ENCODE assay signal across 8 cellular contexts in the genomic region with DNA sequence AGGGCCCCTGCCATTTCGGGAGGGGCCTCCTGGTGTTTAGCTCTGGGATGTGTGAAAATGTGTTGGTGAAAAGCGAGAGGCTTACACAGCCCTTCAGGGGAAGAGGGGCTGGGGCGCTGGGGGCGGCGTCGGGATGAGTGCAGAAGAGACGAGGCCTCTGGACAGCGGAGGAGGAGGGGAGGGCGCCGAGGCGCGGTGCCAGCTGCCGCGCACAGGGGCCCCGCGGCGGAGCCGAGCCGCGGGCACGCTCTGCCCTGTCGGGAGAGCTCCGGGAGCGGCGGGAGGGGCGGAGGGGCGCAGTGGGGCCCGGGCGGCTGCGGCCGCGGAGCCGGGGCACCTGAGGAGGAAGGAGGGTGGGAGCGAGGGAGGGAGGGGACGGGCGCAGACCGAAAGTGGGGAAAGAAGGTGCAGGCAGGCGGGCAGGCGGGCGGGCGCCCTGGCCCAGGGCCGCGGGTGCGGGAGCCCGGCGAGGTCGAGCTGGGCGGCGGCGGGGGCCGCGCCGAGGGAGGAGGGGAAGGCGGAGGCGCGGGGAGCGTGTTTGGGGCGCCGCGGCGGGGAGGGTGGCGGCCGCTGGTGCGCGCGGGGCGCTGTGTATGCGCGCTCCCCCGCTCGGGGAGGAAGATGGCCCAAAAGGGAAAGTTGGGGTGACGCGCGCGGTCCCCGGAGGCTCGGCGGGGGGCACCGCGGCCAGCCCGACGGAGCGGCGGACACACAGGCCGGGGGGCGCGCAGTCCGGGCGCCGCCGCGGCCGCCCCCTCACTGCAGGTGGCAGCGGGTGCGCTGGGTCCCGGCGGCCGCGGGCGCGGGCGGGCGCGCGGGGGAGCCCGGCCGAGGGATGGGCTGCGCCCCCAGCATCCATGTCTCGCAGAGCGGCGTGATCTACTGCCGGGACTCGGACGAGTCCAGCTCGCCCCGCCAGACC. TPM values are rescaled to one million over a fixed set of nuclear protein-coding genes. Genes with fewer than 3 reads are reported as not detected.
A peak's percentile ranks its signal among the peaks of the same experiment; 100 is the strongest.
DNase-seq lines count a peak whose midpoint lies in the region; ATAC-seq and FAIRE-seq lines count a peak whose summit lies in the region.

A gene with protein sequence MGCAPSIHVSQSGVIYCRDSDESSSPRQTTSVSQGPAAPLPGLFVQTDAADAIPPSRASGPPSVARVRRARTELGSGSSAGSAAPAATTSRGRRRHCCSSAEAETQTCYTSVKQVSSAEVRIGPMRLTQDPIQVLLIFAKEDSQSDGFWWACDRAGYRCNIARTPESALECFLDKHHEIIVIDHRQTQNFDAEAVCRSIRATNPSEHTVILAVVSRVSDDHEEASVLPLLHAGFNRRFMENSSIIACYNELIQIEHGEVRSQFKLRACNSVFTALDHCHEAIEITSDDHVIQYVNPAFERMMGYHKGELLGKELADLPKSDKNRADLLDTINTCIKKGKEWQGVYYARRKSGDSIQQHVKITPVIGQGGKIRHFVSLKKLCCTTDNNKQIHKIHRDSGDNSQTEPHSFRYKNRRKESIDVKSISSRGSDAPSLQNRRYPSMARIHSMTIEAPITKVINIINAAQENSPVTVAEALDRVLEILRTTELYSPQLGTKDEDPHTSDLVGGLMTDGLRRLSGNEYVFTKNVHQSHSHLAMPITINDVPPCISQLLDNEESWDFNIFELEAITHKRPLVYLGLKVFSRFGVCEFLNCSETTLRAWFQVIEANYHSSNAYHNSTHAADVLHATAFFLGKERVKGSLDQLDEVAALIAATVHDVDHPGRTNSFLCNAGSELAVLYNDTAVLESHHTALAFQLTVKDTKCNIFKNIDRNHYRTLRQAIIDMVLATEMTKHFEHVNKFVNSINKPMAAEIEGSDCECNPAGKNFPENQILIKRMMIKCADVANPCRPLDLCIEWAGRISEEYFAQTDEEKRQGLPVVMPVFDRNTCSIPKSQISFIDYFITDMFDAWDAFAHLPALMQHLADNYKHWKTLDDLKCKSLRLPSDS (plus strand): TSS at position 590 of the 922 bp plus-strand sequence. CDS start 246 bp downstream, at position 836.

- ATAC-seq in HG03354 (IDR thresholded peaks at IDR 0.05; ENCODE audit: poor library complexity, severe bottlenecking, unreplicated experiment) = no peak

- WGBS in small intestine, 3 donors = 1 to 2% (median 2%) methylated on average over 50 to 116 of the region's 116 CpGs

- DNase-seq in activated CD4-positive, alpha-beta T cell treated with anti-CD3 and anti-CD28 coated beads, Interleukin-2, amount 10 ng/mL, durations not matched to agents 24 days and 14 days = peak; percentile 71
- no peak for DNase-seq in activated CD4-positive, alpha-beta T cell treated with anti-CD3 and anti-CD28 coated beads for 48 hours
- peak; percentile 15 for DNase-seq in activated naive CD8-positive, alpha-beta T cell treated with anti-CD3 and anti-CD28 coated beads for 36 hours
- DNase-seq in small intestine (no peak), OCI-M2 (lab: John Stamatoyannopoulos, UW; ENCODE audit: unreplicated experiment) (no peak)
- DNase-seq in stimulated activated CD4-positive, alpha-beta T cell treated with anti-CD3 and anti-CD28 coated beads, Interleukin-1b, Interleukin-23, amount 100 ng/mL, for 48 hours = no peak

- H3K27ac ChIP-seq in iPS-20b (ENCODE audit: low read length) (no peak within 1 kb of the TSS), small intestine (ENCODE audit: low read depth in 1 of 2, low read length in 1 of 2) (no peak within 1 kb of the TSS)

- H3K9ac ChIP-seq in iPS-20b (ENCODE audit: low read depth, low read length) = no peak within 1 kb of the TSS

- H3K27me3 ChIP-seq in iPS-20b (ENCODE audit: insufficient read depth, low read length) (peaks cover 84% of the 10 kb centered on the region), small intestine (ENCODE audit: control insufficient read depth in 2 of 2, insufficient read depth in 2 of 2, low read length in 2 of 2) (peaks cover 6 to 12% of the 10 kb centered on the region in 2 donors)

- H3K9me3 Mint-ChIP-seq in activated CD4-positive, alpha-beta T cell treated with anti-CD3 and anti-CD28 coated beads, Interleukin-2, amount 10 ng/mL, durations not matched to agents 24 days and 14 days = no peaks in the 10 kb centered on the region
- no peaks in the 10 kb centered on the region for H3K9me3 Mint-ChIP-seq in activated naive CD8-positive, alpha-beta T cell treated with anti-CD3 and anti-CD28 coated beads for 36 hours

- H3K4me3 ChIP-seq in iPS-20b (ENCODE audit: low read length) (peak within 1 kb of the TSS; percentile 64; the same call in 1 of the 2 replicates), small intestine (ENCODE audit: low read depth in 1 of 2, low read length in 2 of 2) (peak within 1 kb of the TSS; percentile 29 to 70)

- no peaks in the 10 kb centered on the region for H3K4me1 ChIP-seq in iPS-20b (ENCODE audit: insufficient read depth, low read length)
- H3K4me1 ChIP-seq in small intestine (ENCODE audit: control insufficient read depth in 2 of 2, insufficient read depth in 1 of 2, low read depth in 1 of 2, low read length in 1 of 2) = no peaks in the 10 kb centered on the region

- FAIRE-seq in small intestine (lab: Jason Lieb, UNC) = no peak

- H3K4me1 Mint-ChIP-seq in activated CD4-positive, alpha-beta T cell treated with anti-CD3 and anti-CD28 coated beads, Interleukin-2, amount 10 ng/mL, durations not matched to agents 24 days and 14 days = peaks cover 12% of the 10 kb centered on the region
- H3K4me1 Mint-ChIP-seq in activated naive CD8-positive, alpha-beta T cell treated with anti-CD3 and anti-CD28 coated beads for 36 hours = peaks cover 11% of the 10 kb centered on the region

- H3K36me3 ChIP-seq in iPS-20b (ENCODE audit: insufficient read depth, low read depth, low read length) (no peaks in the 10 kb centered on the region), small intestine (ENCODE audit: control insufficient read depth in 2 of 2, insufficient read depth in 2 of 2, low read length in 2 of 2) (no peaks in the 10 kb centered on the region)

- intact Hi-C loops in activated CD4-positive, alpha-beta T cell treated with anti-CD3 and anti-CD28 coated beads, Interleukin-2, amount 10 ng/mL, durations not matched to agents 24 days and 14 days (cut with micrococcal nuclease) = no loop called here

- peaks cover 1% of the 10 kb centered on the region for H3K36me3 Mint-ChIP-seq in activated CD4-positive, alpha-beta T cell treated with anti-CD3 and anti-CD28 coated beads, Interleukin-2, amount 10 ng/mL, durations not matched to agents 24 days and 14 days (ENCODE audit: low read depth)
- peaks cover 2% of the 10 kb centered on the region for H3K36me3 Mint-ChIP-seq in activated naive CD8-positive, alpha-beta T cell treated with anti-CD3 and anti-CD28 coated beads for 36 hours

- no peaks in the 10 kb centered on the region for H3K9me3 ChIP-seq in iPS-20b (ENCODE audit: insufficient read depth, low read depth, low read length)
- H3K9me3 ChIP-seq in small intestine (ENCODE audit: control insufficient read depth, low read depth) = no peaks in the 10 kb centered on the region

- peaks cover 61% of the 10 kb centered on the region for H3K27me3 Mint-ChIP-seq in activated CD4-positive, alpha-beta T cell treated with anti-CD3 and anti-CD28 coated beads, Interleukin-2, amount 10 ng/mL, durations not matched to agents 24 days and 14 days
- peaks cover 70% of the 10 kb centered on the region for H3K27me3 Mint-ChIP-seq in activated naive CD8-positive, alpha-beta T cell treated with anti-CD3 and anti-CD28 coated beads for 36 hours

- H3K27ac Mint-ChIP-seq in activated CD4-positive, alpha-beta T cell treated with anti-CD3 and anti-CD28 coated beads, Interleukin-2, amount 10 ng/mL, durations not matched to agents 24 days and 14 days = no peak within 1 kb of the TSS
- H3K27ac Mint-ChIP-seq in activated naive CD8-positive, alpha-beta T cell treated with anti-CD3 and anti-CD28 coated beads for 36 hours = no peak within 1 kb of the TSS

- H3K4me3 Mint-ChIP-seq in activated CD4-positive, alpha-beta T cell treated with anti-CD3 and anti-CD28 coated beads, Interleukin-2, amount 10 ng/mL, durations not matched to agents 24 days and 14 days = peak within 1 kb of the TSS; percentile 85
- peak within 1 kb of the TSS; percentile 78 for H3K4me3 Mint-ChIP-seq in activated naive CD8-positive, alpha-beta T cell treated with anti-CD3 and anti-CD28 coated beads for 36 hours

RNA-seq across cellular contexts. Expression of the gene that starts here (rescaled TPM):
- 0.17 and 0.19 TPM in 2 replicates for total RNA-seq in activated CD4-positive, alpha-beta T cell treated with anti-CD3 and anti-CD28 coated beads, Interleukin-2, amount 10 ng/mL, durations not matched to agents 24 days and 14 days
- total RNA-seq in activated naive CD8-positive, alpha-beta T cell treated with anti-CD3 and anti-CD28 coated beads for 36 hours = under 1 TPM in 1 of 2 experiments, not detected in 1; 0.16 TPM
- 1 to 10 TPM in 1 of 3 donors, under 1 TPM in 2; 0.22 to 1.2 (median 0.81) TPM for polyA plus RNA-seq in small intestine

Comparison
In these comparisons a context has a peak if more than half of its experiments do, and no peak if none do; other contexts are left out.
1. Peak in DNase-seq in activated CD4-positive, alpha-beta T cell treated with anti-CD3 and anti-CD28 coated beads, Interleukin-2, amount 10 ng/mL, durations not matched to agents 24 days and 14 days; RNA of the gene not detected or under 1 TPM.
2. Peak in DNase-seq in activated naive CD8-positive, alpha-beta T cell treated with anti-CD3 and anti-CD28 coated beads for 36 hours; RNA of the gene not detected or under 1 TPM.